In genomic region chrX:43899878-43900815, GRCh38 we compare ENCODE assay signal across 1 cellular context.
TF ChIP-seq lines count a peak whose summit lies in the region.

No MANE protein-coding gene starts in this region.

TF ChIP-seq in WTC11, 78 proteins besides CTCF, POLR2A, EP300 and RAD21 (continued from another document):
- no peak for TF ChIP-seq AFF4 (CRISPR knock-in tag; IDR thresholded peaks at IDR 0.05; ENCODE audit: borderline replicate concordance)
- TF ChIP-seq, protein P1, sequence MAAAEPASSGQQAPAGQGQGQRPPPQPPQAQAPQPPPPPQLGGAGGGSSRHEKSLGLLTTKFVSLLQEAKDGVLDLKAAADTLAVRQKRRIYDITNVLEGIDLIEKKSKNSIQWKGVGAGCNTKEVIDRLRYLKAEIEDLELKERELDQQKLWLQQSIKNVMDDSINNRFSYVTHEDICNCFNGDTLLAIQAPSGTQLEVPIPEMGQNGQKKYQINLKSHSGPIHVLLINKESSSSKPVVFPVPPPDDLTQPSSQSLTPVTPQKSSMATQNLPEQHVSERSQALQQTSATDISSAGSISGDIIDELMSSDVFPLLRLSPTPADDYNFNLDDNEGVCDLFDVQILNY (CRISPR knock-in tag; IDR thresholded peaks at IDR 0.05), result no peak
- no peak for TF ChIP-seq HMGA2 (CRISPR knock-in tag; IDR thresholded peaks at IDR 0.05)
- no peak for TF ChIP-seq TP53 (CRISPR knock-in tag; IDR thresholded peaks at IDR 0.05)
- TF ChIP-seq FOXK1 (CRISPR knock-in tag; IDR thresholded peaks at IDR 0.05), result no peak
- TF ChIP-seq ZNF317 (CRISPR knock-in tag; IDR thresholded peaks at IDR 0.05; ENCODE audit: borderline replicate concordance, low read depth), result no peak
- TF ChIP-seq, protein P2, sequence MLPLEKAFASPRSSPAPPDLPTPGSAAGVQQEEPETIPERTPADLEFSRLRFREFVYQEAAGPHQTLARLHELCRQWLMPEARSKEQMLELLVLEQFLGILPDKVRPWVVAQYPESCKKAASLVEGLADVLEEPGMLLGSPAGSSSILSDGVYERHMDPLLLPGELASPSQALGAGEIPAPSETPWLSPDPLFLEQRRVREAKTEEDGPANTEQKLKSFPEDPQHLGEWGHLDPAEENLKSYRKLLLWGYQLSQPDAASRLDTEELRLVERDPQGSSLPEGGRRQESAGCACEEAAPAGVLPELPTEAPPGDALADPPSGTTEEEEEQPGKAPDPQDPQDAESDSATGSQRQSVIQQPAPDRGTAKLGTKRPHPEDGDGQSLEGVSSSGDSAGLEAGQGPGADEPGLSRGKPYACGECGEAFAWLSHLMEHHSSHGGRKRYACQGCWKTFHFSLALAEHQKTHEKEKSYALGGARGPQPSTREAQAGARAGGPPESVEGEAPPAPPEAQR (CRISPR knock-in tag; IDR thresholded peaks at IDR 0.05), result no peak
